Comparison of ENCODE assay signal across 1 cellular context in genomic region chr12:22624908-22625646, GRCh38.
TF ChIP-seq lines count a peak whose summit lies in the region.

Gene ETNK1, plus strand, starts transcription at chr12:22625171. Its CDS starts 260 bp downstream, at chr12:22625431.

TF ChIP-seq in HepG2, 621 proteins besides CTCF, POLR2A, EP300 and RAD21 (continued from another document and continues in another):
- TF ChIP-seq ARID5B (CRISPR knock-in tag; IDR thresholded peaks at IDR 0.05) (peak; percentile 75; the same call in 1 of the 2 replicates), CC2D1A (CRISPR knock-in tag; IDR thresholded peaks at IDR 0.05) (0 out of 2 replicates have a peak, but pooled peaks have one; percentile 11), ZBTB33 (CRISPR knock-in tag; IDR thresholded peaks at IDR 0.05) (no peak), ZNF276 (CRISPR knock-in tag; IDR thresholded peaks at IDR 0.05; ENCODE audit: low read depth) (0 out of 2 replicates have a peak, but pooled peaks have one; percentile 75), ZNF724P (CRISPR knock-in tag; IDR thresholded peaks at IDR 0.05; ENCODE audit: borderline replicate concordance) (0 out of 2 replicates have a peak, but pooled peaks have one; percentile 22), ZNF335 (CRISPR knock-in tag; IDR thresholded peaks at IDR 0.05) (no peak), KLF12 (CRISPR knock-in tag; IDR thresholded peaks at IDR 0.05; ENCODE audit: borderline replicate concordance) (peak; percentile 47; the same call in 1 of the 2 replicates), AHR (CRISPR knock-in tag; IDR thresholded peaks at IDR 0.05) (peak; percentile 72; the same call in 1 of the 2 replicates), MXD1 (CRISPR knock-in tag; IDR thresholded peaks at IDR 0.05) (peak; percentile 92), ZNF883 (CRISPR knock-in tag; IDR thresholded peaks at IDR 0.05; ENCODE audit: not compliant biosample characterization) (peak; percentile 43), MLLT10 (CRISPR knock-in tag; IDR thresholded peaks at IDR 0.05) (no peak), ZNF775 (CRISPR knock-in tag; IDR thresholded peaks at IDR 0.05; ENCODE audit: borderline replicate concordance) (peak; percentile 30; the same call in 1 of the 2 replicates), SRSF9 (IDR thresholded peaks at IDR 0.05; ENCODE audit: borderline replicate concordance, insufficient read depth, low read depth, low read length, poor library complexity, severe bottlenecking) (no peak), ARNTL (CRISPR knock-in tag; IDR thresholded peaks at IDR 0.05) (peak; percentile 32; the same call in 1 of the 2 replicates), E2F5 (CRISPR knock-in tag; conservative IDR thresholded peaks at IDR 0.05) (no peak; the same call in 1 of the 2 replicates), WIZ (CRISPR knock-in tag; IDR thresholded peaks at IDR 0.05) (peak; percentile 91), ZNF12 (CRISPR knock-in tag; IDR thresholded peaks at IDR 0.05) (no peak), ZNF274 (CRISPR knock-in tag; IDR thresholded peaks at IDR 0.05) (no peak; the same call in none of the 2 replicates), ZNF367 (CRISPR knock-in tag; IDR thresholded peaks at IDR 0.05; ENCODE audit: borderline replicate concordance) (peak; percentile 92), ZNF235 (CRISPR knock-in tag; IDR thresholded peaks at IDR 0.05; ENCODE audit: borderline replicate concordance) (no peak), ZNF34 (CRISPR knock-in tag; IDR thresholded peaks at IDR 0.05; ENCODE audit: borderline replicate concordance) (0 out of 2 replicates have a peak, but pooled peaks have one; percentile 29), STAT5B (CRISPR knock-in tag; IDR thresholded peaks at IDR 0.05) (0 out of 2 replicates have a peak, but pooled peaks have one; percentile 61), IKZF5 (CRISPR knock-in tag; IDR thresholded peaks at IDR 0.05) (no peak), ZFP36L2 (CRISPR knock-in tag; IDR thresholded peaks at IDR 0.05) (no peak), KLF16 (CRISPR knock-in tag; IDR thresholded peaks at IDR 0.05) (peak in 1 of 2 experiments; percentile 90; a peak in 2 of 4 replicates), MIER3 (CRISPR knock-in tag; IDR thresholded peaks at IDR 0.05; ENCODE audit: borderline replicate concordance) (0 out of 2 replicates have a peak, but pooled peaks have one; percentile 42), HDAC6 (IDR thresholded peaks at IDR 0.05; ENCODE audit: low read depth, low read length) (no peak), ZNF18 (CRISPR knock-in tag; IDR thresholded peaks at IDR 0.05; ENCODE audit: insufficient replicate concordance) (peak; percentile 83), PRDM15 (CRISPR knock-in tag; IDR thresholded peaks at IDR 0.05) (peak; percentile 71; the same call in 1 of the 2 replicates), CENPT (CRISPR knock-in tag; IDR thresholded peaks at IDR 0.05; ENCODE audit: low read depth) (no peak), ZNF580 (CRISPR knock-in tag; IDR thresholded peaks at IDR 0.05; ENCODE audit: borderline replicate concordance, low read depth) (0 out of 2 replicates have a peak, but pooled peaks have one; percentile 26), TOE1 (CRISPR knock-in tag; IDR thresholded peaks at IDR 0.05) (no peak), HIC2 (CRISPR knock-in tag; IDR thresholded peaks at IDR 0.05; ENCODE audit: low read depth) (no peak), ZNF703 (CRISPR knock-in tag; IDR thresholded peaks at IDR 0.05; ENCODE audit: borderline replicate concordance) (0 out of 2 replicates have a peak, but pooled peaks have one; percentile 51), PPARG (CRISPR knock-in tag; conservative IDR thresholded peaks at IDR 0.05) (peak; percentile 56; the same call in 1 of the 2 replicates), NONO (IDR thresholded peaks at IDR 0.05) (no peak), NONO (CRISPR knock-in tag; conservative IDR thresholded peaks at IDR 0.05) (peak; percentile 66), ZNF747 (CRISPR knock-in tag; IDR thresholded peaks at IDR 0.05; ENCODE audit: borderline replicate concordance) (no peak), ATM (IDR thresholded peaks at IDR 0.05; ENCODE audit: borderline replicate concordance) (no peak), ERF (CRISPR knock-in tag; IDR thresholded peaks at IDR 0.05) (peak; percentile 85), ZNF709 (CRISPR knock-in tag; IDR thresholded peaks at IDR 0.05) (peak; percentile 99), ZBTB7B (CRISPR knock-in tag; IDR thresholded peaks at IDR 0.05) (peak; percentile 61; the same call in 1 of the 2 replicates), HNF4A (CRISPR knock-in tag; IDR thresholded peaks at IDR 0.05) (peak; percentile 40; the same call in 1 of the 2 replicates), ZNF343 (CRISPR knock-in tag; IDR thresholded peaks at IDR 0.05) (peak; percentile 81; the same call in 1 of the 2 replicates), ZSCAN20 (CRISPR knock-in tag; IDR thresholded peaks at IDR 0.05; ENCODE audit: borderline replicate concordance) (peak; percentile 83), ZNF7 (CRISPR knock-in tag; IDR thresholded peaks at IDR 0.05) (no peak), ZC3H13 (CRISPR knock-in tag; IDR thresholded peaks at IDR 0.05) (peak; percentile 64; the same call in 1 of the 2 replicates)
